Comparison of ENCODE assay signal across 17 cellular contexts in the genomic region with DNA sequence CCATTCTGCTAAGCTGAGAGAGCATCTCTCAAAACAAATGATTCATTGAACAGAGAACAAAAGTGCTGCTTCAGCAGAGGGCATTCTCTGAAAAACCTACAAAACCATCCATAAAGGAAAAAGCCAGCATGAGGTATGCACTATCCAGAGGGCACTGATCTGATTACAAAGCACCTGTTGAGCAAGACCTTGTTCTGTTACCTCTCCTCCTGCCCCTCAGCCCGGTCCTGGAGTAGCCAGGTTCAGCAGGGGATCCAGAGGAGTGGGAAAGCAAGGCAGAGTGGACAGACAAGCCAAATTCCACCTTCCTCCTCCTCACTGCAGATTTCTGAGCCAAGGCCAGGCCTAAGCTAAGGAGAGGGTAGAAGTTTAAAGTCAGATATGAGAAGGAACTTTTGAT.
"Had no signal": no experiment of that assay in that cellular context is flagged by ENCODE, and none has a peak within 500 bp of the region (broad histone marks: within the 10 kb centered on the region; RNA-seq: fewer than 3 reads in every experiment).

No MANE protein-coding gene starts in this region.

- H3K27me3 ChIP-seq: adrenal gland, breast epithelium, esophagus muscularis mucosa, sigmoid colon, upper lobe of left lung had no signal

- ATAC-seq: activated T-helper 17 cell treated with anti-CD3 and anti-CD28 coated beads, Interleukin-2, amount 50 U/mL, for 72 hours; mucosa of descending colon; stimulated activated naive B cell treated with anti-CD40 and anti-IgM and Interleukin-4, amounts not matched to agents 10 μg/mL and 1 μg/mL and 100 μg/mL, for 72 hours; WTC11 had no signal

- H3K27ac ChIP-seq: adrenal gland, esophagus muscularis mucosa, sigmoid colon, thoracic aorta, upper lobe of left lung had no signal

- DNase-seq: activated T-cell treated with anti-CD3 and anti-CD28 coated beads, Interleukin-2, amount 50 U/mL, for 24 hours; adrenal gland; glutamatergic neuron; mesenchymal stem cell; mucosa of descending colon; retina; sigmoid colon; stimulated activated CD4-positive, alpha-beta T cell treated with anti-CD3 and anti-CD28 coated beads, Interleukin-15, amount 100 ng/mL, for 24 hours; stimulated activated naive B cell treated with anti-CD40 and anti-IgM and Interleukin-4, amounts not matched to agents 10 μg/mL and 1 μg/mL and 100 μg/mL, for 72 hours; T1000 had no signal

- H3K4me2 ChIP-seq: smooth muscle cell had no signal

- H3K36me3 ChIP-seq: adrenal gland, breast epithelium, esophagus muscularis mucosa, sigmoid colon, thoracic aorta, upper lobe of left lung had no signal

- H3K4me3 ChIP-seq: adrenal gland, breast epithelium, esophagus muscularis mucosa, mucosa of descending colon, sigmoid colon, smooth muscle cell, thoracic aorta, upper lobe of left lung had no signal

- H3K9me3 ChIP-seq: adrenal gland, breast epithelium, esophagus muscularis mucosa, mucosa of descending colon, sigmoid colon, thoracic aorta, upper lobe of left lung had no signal
